Comparison of ENCODE assay signal across 15 cellular contexts in the genomic region with DNA sequence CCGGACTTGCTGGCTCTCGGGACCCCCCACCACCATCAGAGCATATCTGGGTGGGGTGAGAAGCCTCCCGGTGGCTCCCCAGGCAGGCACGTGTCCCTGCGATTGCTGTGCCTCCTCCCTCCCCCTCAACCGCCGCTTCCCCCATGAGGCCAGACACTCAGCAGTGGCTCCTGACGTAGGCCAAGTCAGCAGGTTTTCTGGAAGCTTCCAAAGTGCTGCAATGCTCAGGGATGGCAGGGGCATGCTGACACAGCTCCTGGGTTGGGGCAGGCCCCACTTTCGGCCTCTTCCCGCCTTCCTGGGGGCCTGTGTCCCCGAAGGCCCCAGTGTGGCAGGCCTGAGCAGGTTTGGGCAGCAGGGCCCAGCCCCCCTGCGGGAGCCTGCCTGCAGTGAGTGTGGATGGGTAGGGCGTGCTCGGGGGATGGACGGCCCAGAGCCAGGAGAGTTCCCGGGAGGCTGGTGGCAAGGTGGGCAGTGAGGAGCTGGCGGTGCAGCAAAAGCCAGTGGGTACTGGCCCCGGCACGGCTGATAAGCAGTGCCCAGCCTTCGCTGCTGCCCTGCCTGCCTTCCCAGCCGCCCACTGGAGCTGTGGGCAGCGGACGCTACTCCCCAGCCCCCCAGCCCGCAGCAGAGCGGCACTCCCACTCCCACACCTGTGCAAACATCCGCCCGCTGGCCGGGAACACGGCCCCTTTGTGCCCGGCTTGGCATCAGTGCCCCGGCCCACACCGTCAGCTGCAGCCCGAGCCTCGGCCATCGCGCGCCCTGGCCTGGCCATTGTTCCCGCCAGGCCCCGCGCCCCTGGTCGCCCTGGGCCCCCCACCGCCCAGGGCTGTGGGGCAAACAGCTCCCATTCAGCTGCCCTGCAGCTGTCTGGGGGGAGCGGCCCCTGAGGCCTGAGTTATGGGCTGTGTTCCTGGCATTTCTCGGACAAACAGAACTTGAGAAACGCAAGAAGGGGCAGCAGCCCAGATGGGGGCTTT.
DNase-seq lines count a peak whose midpoint lies in the region; ATAC-seq and TF ChIP-seq lines count a peak whose summit lies in the region.
"Had no signal": no experiment of that assay in that cellular context is flagged by ENCODE, and none has a peak within 500 bp of the region (broad histone marks: within the 10 kb centered on the region; RNA-seq: fewer than 3 reads in every experiment).

No MANE protein-coding gene starts in this region.

- H2BK120ac ChIP-seq in H9 (ENCODE audit: low read depth, low read length, poor library complexity, severe bottlenecking) = no peak overlapping the region

- no peak overlapping the region for H3T11ph ChIP-seq in H9 (ENCODE audit: low read length)

- H3K23me2 ChIP-seq in H9 (ENCODE audit: insufficient read length, low read depth, low read length, poor library complexity, severe bottlenecking) = no peaks in the 10 kb centered on the region

- no peak overlapping the region; a peak in 1 of 7 replicates for H3K27ac Mint-ChIP-seq in H9

- no peak overlapping the region for H3K4ac ChIP-seq in H9 (ENCODE audit: low read depth, low read length)

- H3K27ac ChIP-seq in H9 (ENCODE audit: insufficient read length, low read depth, low read length) = no peak overlapping the region
- peak overlapping the region; percentile 46 for H3K27ac ChIP-seq in SJCRH30
- H3K27ac ChIP-seq in prostate gland = peak overlapping the region; percentile 40 to 52
- H3K27ac ChIP-seq: parathyroid adenoma, thyroid gland had no signal

- H3K14ac ChIP-seq in H9 (ENCODE audit: insufficient read depth, low read length) = 0 out of 2 replicates have a peak overlapping the region, but pooled peaks have one; percentile 28

- H3K27me3 Mint-ChIP-seq in H9 (ENCODE audit: low read depth) = peaks cover 67% of the 10 kb centered on the region

- H2AK5ac ChIP-seq in H9 (ENCODE audit: insufficient read length, low read length) = no peak overlapping the region

- H2AFZ ChIP-seq in H9 (ENCODE audit: low read length) = no peak overlapping the region
- H2AFZ ChIP-seq: parathyroid adenoma had no signal

- no peaks in the 10 kb centered on the region; the same call in 1 of the 2 replicates for H3K27me3 ChIP-seq in H9 (ENCODE audit: insufficient read depth, low read length)
- no peaks in the 10 kb centered on the region for H3K27me3 ChIP-seq in SJCRH30
- H3K27me3 ChIP-seq in prostate gland (replicated peaks; ENCODE audit: insufficient read depth) = no peaks in the 10 kb centered on the region
- H3K27me3 ChIP-seq: thyroid gland had no signal

- no peak overlapping the region for H2BK5ac ChIP-seq in H9 (ENCODE audit: insufficient read length, low read length)

- no peak overlapping the region for H2BK20ac ChIP-seq in H9 (ENCODE audit: low read depth, low read length, poor library complexity, severe bottlenecking)

- H3K9me3 ChIP-seq in H9 (ENCODE audit: control insufficient read depth, low read depth, low read length) (no peaks in the 10 kb centered on the region), SJCRH30 (replicated peaks) (peaks cover 5% of the 10 kb centered on the region; the same call in 1 of the 2 replicates), prostate gland (no peaks in the 10 kb centered on the region)
- H3K9me3 ChIP-seq: Caco-2, thyroid gland had no signal

- no peak overlapping the region for H3K23ac ChIP-seq in H9 (ENCODE audit: insufficient read length, low read depth, low read length)

- no peaks in the 10 kb centered on the region for H3K79me2 ChIP-seq in H9 (ENCODE audit: insufficient read depth, low read length)
- H3K79me2 ChIP-seq: parathyroid adenoma had no signal

- no peak overlapping the region for H2BK15ac ChIP-seq in H9 (ENCODE audit: low read depth, low read length)

- H3K36me3 Mint-ChIP-seq in H9 (ENCODE audit: insufficient read depth in 1 of 3, low read depth in 3 of 3) = no peaks in the 10 kb centered on the region

- H3K4me2 ChIP-seq in H9 (ENCODE audit: insufficient read depth, insufficient read length, low read length) = no peak overlapping the region

- no peaks in the 10 kb centered on the region for H3K9me3 Mint-ChIP-seq in H9

- no peak overlapping the region for H3K56ac ChIP-seq in H9 (ENCODE audit: insufficient read length, low read depth, low read length)

- no peaks in the 10 kb centered on the region for H3K4me1 ChIP-seq in H9 (ENCODE audit: insufficient read depth, low read length)
- peaks cover 22% of the 10 kb centered on the region for H3K4me1 ChIP-seq in SJCRH30
- peaks cover 7% of the 10 kb centered on the region for H3K4me1 ChIP-seq in prostate gland (replicated peaks)
- H3K4me1 ChIP-seq: parathyroid adenoma, thyroid gland had no signal

- H3K9ac ChIP-seq in H9 (ENCODE audit: extremely low read depth, insufficient read length, low read length) = no peak overlapping the region
- H3K9ac ChIP-seq: parathyroid adenoma had no signal

- H4K8ac ChIP-seq in H9 (replicated peaks; ENCODE audit: insufficient read length, low read depth, low read length) = no peak overlapping the region

- TF ChIP-seq POLR2A in prostate gland (IDR thresholded peaks at IDR 0.05) = no peak

- no peaks in the 10 kb centered on the region for H3K79me1 ChIP-seq in H9 (ENCODE audit: insufficient read depth, low read depth, low read length, poor library complexity, severe bottlenecking)

- H3K36me3 ChIP-seq in SJCRH30 (no peaks in the 10 kb centered on the region), prostate gland (no peaks in the 10 kb centered on the region)
- H3K36me3 ChIP-seq: thyroid gland had no signal

- intact Hi-C loops in left ventricle myocardium superior (cut with micrococcal nuclease) (no loop called here), prostate gland (cut with DNase I) (no loop called here)

- H3K4me3 ChIP-seq in SJCRH30 (no peak overlapping the region), prostate gland (no peak overlapping the region)
- H3K4me3 ChIP-seq: thyroid gland had no signal

- no peak for DNase-seq in H9
- DNase-seq in SJCRH30 = peak; percentile 30 to 54
- DNase-seq in left ventricle myocardium superior = peak; percentile 9
- peak; percentile 71 for DNase-seq in prostate gland (ENCODE audit: low spot score)
- no peak for DNase-seq in kidney tubule cell (ENCODE audit: low spot score)
- no peak for DNase-seq in NCI-H226
- DNase-seq: activated T-cell treated with anti-CD3 and anti-CD28 coated beads, Interleukin-2, amount 50 U/mL, for 48 hours; central memory CD4-positive, alpha-beta T cell; kidney glomerular epithelial cell; NCI-H1436 treated with DMSO at 0.1 percent for 48 hours had no signal

- H4K91ac ChIP-seq in H9 (ENCODE audit: insufficient read length, low read depth, low read length) = no peak overlapping the region

- no peak overlapping the region for H3K4me3 Mint-ChIP-seq in H9

- WGBS in H9 (ENCODE audit: extremely low coverage, insufficient read length, low lambda C conversion rate) = no CpG with 5 or more reads among the region's 45 CpGs
- 64% methylated on average over 45 of the region's 45 CpGs for WGBS in prostate gland

- ATAC-seq in left ventricle myocardium superior (no peak), GM21825 (IDR thresholded peaks at IDR 0.05; ENCODE audit: unreplicated experiment) (no peak), GM21423 (IDR thresholded peaks at IDR 0.05; ENCODE audit: unreplicated experiment) (no peak)

- H3K4me1 Mint-ChIP-seq in H9 = peaks cover 2 to 7% of the 10 kb centered on the region in 2 experiments; a peak in 2 of 4 replicates

- no peak overlapping the region for H3K18ac ChIP-seq in H9 (ENCODE audit: insufficient read length, low read depth, low read length)

- TF ChIP-seq CTCF in H9 (conservative IDR thresholded peaks at IDR 0.05) (no peak), prostate gland (IDR thresholded peaks at IDR 0.05) (no peak)

- H4K20me1 ChIP-seq in H9 (ENCODE audit: control insufficient read depth, insufficient read depth, insufficient read length) = no peaks in the 10 kb centered on the region

- H4K5ac ChIP-seq in H9 (ENCODE audit: insufficient read length, low read depth, low read length) = no peak overlapping the region

- no peak overlapping the region for H2BK12ac ChIP-seq in H9 (ENCODE audit: insufficient read length, low read depth, low read length)

Comparison
In these comparisons a context has a peak if more than half of its experiments do, and no peak if none do; other contexts are left out.
1. DNase-seq: peak in SJCRH30 (2 of 2), left ventricle myocardium superior (single experiment) and prostate gland (single experiment); none in H9 (single experiment), kidney tubule cell (single experiment) and NCI-H226 (single experiment).